Comparison of ENCODE assay signal across 1 cellular context in the genomic region with DNA sequence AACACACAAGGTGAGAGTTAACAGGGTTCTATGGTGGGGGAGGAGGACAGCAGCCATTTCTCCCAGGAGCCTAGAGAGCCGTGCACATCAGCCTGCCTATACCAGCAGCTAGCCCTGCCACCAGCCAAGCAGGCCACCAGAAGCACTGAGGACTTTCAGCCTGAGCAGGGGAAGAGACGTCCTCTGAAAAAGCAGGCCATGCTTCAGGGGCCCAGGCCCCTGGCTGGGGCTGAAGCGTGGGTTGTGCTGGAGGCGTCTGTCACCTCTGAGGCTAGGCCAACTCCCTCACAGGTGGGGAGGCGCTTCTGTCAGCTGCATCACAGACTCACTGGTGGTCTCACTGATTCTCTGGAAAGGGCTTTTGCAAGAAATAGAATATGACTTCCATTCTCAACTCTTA.
TF ChIP-seq lines count a peak whose summit lies in the region.

No MANE protein-coding gene starts in this region.

TF ChIP-seq in HEK293, 187 proteins besides CTCF, POLR2A, EP300 and RAD21:
- TF ChIP-seq, protein P1, sequence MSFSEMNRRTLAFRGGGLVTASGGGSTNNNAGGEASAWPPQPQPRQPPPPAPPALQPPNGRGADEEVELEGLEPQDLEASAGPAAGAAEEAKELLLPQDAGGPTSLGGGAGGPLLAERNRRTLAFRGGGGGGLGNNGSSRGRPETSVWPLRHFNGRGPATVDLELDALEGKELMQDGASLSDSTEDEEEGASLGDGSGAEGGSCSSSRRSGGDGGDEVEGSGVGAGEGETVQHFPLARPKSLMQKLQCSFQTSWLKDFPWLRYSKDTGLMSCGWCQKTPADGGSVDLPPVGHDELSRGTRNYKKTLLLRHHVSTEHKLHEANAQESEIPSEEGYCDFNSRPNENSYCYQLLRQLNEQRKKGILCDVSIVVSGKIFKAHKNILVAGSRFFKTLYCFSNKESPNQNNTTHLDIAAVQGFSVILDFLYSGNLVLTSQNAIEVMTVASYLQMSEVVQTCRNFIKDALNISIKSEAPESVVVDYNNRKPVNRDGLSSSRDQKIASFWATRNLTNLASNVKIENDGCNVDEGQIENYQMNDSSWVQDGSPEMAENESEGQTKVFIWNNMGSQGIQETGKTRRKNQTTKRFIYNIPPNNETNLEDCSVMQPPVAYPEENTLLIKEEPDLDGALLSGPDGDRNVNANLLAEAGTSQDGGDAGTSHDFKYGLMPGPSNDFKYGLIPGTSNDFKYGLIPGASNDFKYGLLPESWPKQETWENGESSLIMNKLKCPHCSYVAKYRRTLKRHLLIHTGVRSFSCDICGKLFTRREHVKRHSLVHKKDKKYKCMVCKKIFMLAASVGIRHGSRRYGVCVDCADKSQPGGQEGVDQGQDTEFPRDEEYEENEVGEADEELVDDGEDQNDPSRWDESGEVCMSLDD (tag by site-specific recombination; IDR thresholded peaks at IDR 0.05) = no peak
- TF ChIP-seq PRDM1 (tag by site-specific recombination; IDR thresholded peaks at IDR 0.05) = 0 out of 2 replicates have a peak, but pooled peaks have one; percentile 10
TF ChIP-seq in HEK293: peak in this region for 1.
